In the genomic region with DNA sequence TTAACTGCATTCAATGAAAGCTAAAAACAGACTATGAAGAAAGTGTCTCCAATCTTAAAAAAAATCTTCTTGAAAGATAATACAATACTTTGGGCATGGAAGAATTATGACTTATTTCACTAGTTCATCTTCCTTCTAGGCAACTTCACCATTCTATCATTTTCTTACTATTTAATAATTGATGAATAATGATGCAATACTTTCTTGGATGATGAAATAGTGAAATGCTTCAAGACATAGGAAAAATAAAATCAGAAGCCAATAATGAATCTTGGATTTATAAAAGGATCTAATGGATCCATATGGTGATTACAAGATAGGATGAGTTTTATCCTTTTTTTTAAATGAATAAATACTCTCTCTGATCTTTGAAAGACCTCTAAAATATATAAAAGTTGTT, we compare ENCODE assay signal across 14 cellular contexts. TPM values are rescaled to one million over a fixed set of nuclear protein-coding genes. Genes with fewer than 3 reads are reported as not detected.
"Had no signal": no experiment of that assay in that cellular context is flagged by ENCODE, and none has a peak within 500 bp of the region (broad histone marks: within the 10 kb centered on the region; RNA-seq: fewer than 3 reads in every experiment).

No MANE protein-coding gene starts in this region.

- ATAC-seq: stimulated activated naive CD8-positive, alpha-beta T cell treated with anti-CD3 and anti-CD28 coated beads, Interleukin-15, Interleukin-2, amounts not matched to agents 100 U/mL and 50 U/mL, for 24 hours had no signal

- H3K27me3 ChIP-seq: ovary, right atrium auricular region, testis, thyroid gland, uterus had no signal

- H3K4me1 ChIP-seq: testis, uterus had no signal

- FAIRE-seq: small intestine had no signal

- H3K4me3 ChIP-seq: ovary, testis, thyroid gland, uterus had no signal

- H3K27ac ChIP-seq: lower lobe of right lung, ovary, right atrium auricular region, stomach, testis, thyroid gland, uterus had no signal

- H3K9me3 ChIP-seq: lower lobe of right lung, ovary, right atrium auricular region, stomach, testis, thyroid gland, uterus had no signal

- H3K36me3 ChIP-seq: lower lobe of right lung, ovary, right atrium auricular region, stomach, thyroid gland, uterus had no signal

RNA-seq across cellular contexts. Expression of a gene that starts 4.4 kb away (rescaled TPM):
- total RNA-seq: left cardiac atrium; naive thymus-derived CD8-positive, alpha-beta T cell; neural crest cell; pulmonary artery endothelial cell; sciatic nerve had no signal
- polyA plus RNA-seq: naive thymus-derived CD8-positive, alpha-beta T cell had no signal
